Comparison of ENCODE assay signal across 8 cellular contexts in genomic region chr10:25080880-25081581, GRCh38.
DNase-seq lines count a peak whose midpoint lies in the region; ATAC-seq, FAIRE-seq and TF ChIP-seq lines count a peak whose summit lies in the region.

No MANE protein-coding gene starts in this region.

- peak; percentile 73 for FAIRE-seq in keratinocyte (lab: Jason Lieb, UNC)

- in situ Hi-C loops in mammary epithelial cell (cut with MboI; ENCODE audit: low sequenced_read_pairs in 2 of 2), result no loop called here

- H3K4me2 ChIP-seq in mammary epithelial cell (ENCODE audit: insufficient read depth, low read depth, low read length) (no peak overlapping the region), keratinocyte (ENCODE audit: control insufficient read depth, extremely low read depth, insufficient read depth, low read depth, low read length) (peak overlapping the region; percentile 32)

- H3K9ac ChIP-seq in mammary epithelial cell (ENCODE audit: insufficient read depth, low read length), result no peak overlapping the region
- no peak overlapping the region for H3K9ac ChIP-seq in keratinocyte (ENCODE audit: control insufficient read depth, extremely low read depth, insufficient read depth, low read length)

- peak; percentile 71 for ATAC-seq in GM18870 (IDR thresholded peaks at IDR 0.05; ENCODE audit: unreplicated experiment)
- ATAC-seq in HG03108 (IDR thresholded peaks at IDR 0.05; ENCODE audit: unreplicated experiment), result peak; percentile 84

- H3K27ac ChIP-seq in VCaP, result no peak overlapping the region
- H3K27ac ChIP-seq in mammary epithelial cell (ENCODE audit: insufficient read depth, low read depth, low read length), result no peak overlapping the region
- H3K27ac ChIP-seq in keratinocyte (ENCODE audit: control insufficient read depth, insufficient read depth, low read length), result no peak overlapping the region

- dilution Hi-C loops in mammary epithelial cell (cut with HindIII; ENCODE audit: low sequenced_read_pairs), result no loop called here
- dilution Hi-C loops in keratinocyte (cut with MboI; ENCODE audit: extremely low pct_ligation_motif_present, low sequenced_read_pairs), result no loop called here

- WGBS in mammary epithelial cell (ENCODE audit: low coverage, missing lambda C conversion rate), result 5% methylated on average over 9 of the region's 9 CpGs

- no peaks in the 10 kb centered on the region for H3K79me2 ChIP-seq in mammary epithelial cell (ENCODE audit: insufficient read depth, low read length)
- H3K79me2 ChIP-seq in keratinocyte (ENCODE audit: control insufficient read depth, insufficient read depth, low read length), result no peaks in the 10 kb centered on the region

- H2AFZ ChIP-seq in mammary epithelial cell (ENCODE audit: low read depth, low read length), result peak overlapping the region; percentile 81
- H2AFZ ChIP-seq in keratinocyte (ENCODE audit: control insufficient read depth, low read length), result peak overlapping the region; percentile 78

- H3K4me1 ChIP-seq in mammary epithelial cell (ENCODE audit: insufficient read depth, low read length), result no peaks in the 10 kb centered on the region
- no peaks in the 10 kb centered on the region for H3K4me1 ChIP-seq in keratinocyte (ENCODE audit: control insufficient read depth, extremely low read depth, insufficient read depth, low read length)

- no peaks in the 10 kb centered on the region for H4K20me1 ChIP-seq in mammary epithelial cell (ENCODE audit: insufficient read depth, low read length)
- H4K20me1 ChIP-seq in keratinocyte (ENCODE audit: control insufficient read depth, extremely low read depth, insufficient read depth, low read length), result no peaks in the 10 kb centered on the region

- peak; percentile 77 for DNase-seq in AG08396 (ENCODE audit: low spot score)
- DNase-seq in NCI-H2171 treated with DMSO at 0.1 percent for 48 hours (lab: John Stamatoyannopoulos, UW), result peak; percentile 57
- DNase-seq in mammary epithelial cell, result peak; percentile 72
- DNase-seq in keratinocyte (ENCODE audit: low read depth, low spot score), result peak; percentile 38
- DNase-seq in stimulated activated CD4-positive, alpha-beta T cell treated with anti-CD3 and anti-CD28 coated beads, Interleukin-1b, Interleukin-23, amount 100 ng/mL, for 4 hours (ENCODE audit: low read depth in 2 of 2), result peak; percentile 37 to 44

- TF ChIP-seq CTCF in VCaP (conservative IDR thresholded peaks at IDR 0.05) (peak; percentile 94), mammary epithelial cell (conservative IDR thresholded peaks at IDR 0.05 in 1 of 2, IDR thresholded peaks at IDR 0.05 in 1 of 2; ENCODE audit: extremely low read depth in 1 of 2, insufficient read depth in 1 of 2, low read depth in 1 of 2, low read length in 2 of 2) (peak; percentile 87 to 95), keratinocyte (optimal IDR thresholded peaks at IDR 0.05 in 1 of 3, IDR thresholded peaks at IDR 0.05 in 1 of 3, conservative IDR thresholded peaks at IDR 0.05 in 1 of 3; ENCODE audit: extremely low read depth in 1 of 3, insufficient read depth in 2 of 3, low read length in 3 of 3) (peak; percentile 89 to 92 (median 90))

- H3K27me3 ChIP-seq in mammary epithelial cell (ENCODE audit: insufficient read depth, low read length) (no peaks in the 10 kb centered on the region), keratinocyte (ENCODE audit: control insufficient read depth, extremely low read depth, insufficient read depth, low read length) (no peaks in the 10 kb centered on the region)

- intact Hi-C loops in mammary epithelial cell (cut with micrococcal nuclease), result loop anchor here (1.0 to 10.0 kb wide), 6 partner anchors 55 to 466 kb away; no protein-coding TSS in a partner anchor

- H3K9me3 ChIP-seq in mammary epithelial cell (replicated peaks; ENCODE audit: insufficient read depth, low read length), result no peaks in the 10 kb centered on the region
- H3K9me3 ChIP-seq in keratinocyte (ENCODE audit: control insufficient read depth, low read depth, low read length), result no peaks in the 10 kb centered on the region

- CTCF ChIA-PET in mammary epithelial cell (lab: Charles Lee; ENCODE audit: low non-redundant PET), result interaction anchor here (0.5 kb wide), 1 partner anchor 653 kb away, joined by 5 read pairs; no protein-coding TSS in a partner anchor

- H3K4me3 ChIP-seq in mammary epithelial cell (replicated peaks in 1 of 3; ENCODE audit: insufficient read depth in 1 of 3, low read depth in 2 of 3, low read length in 3 of 3), result no peak overlapping the region
- H3K4me3 ChIP-seq in keratinocyte (ENCODE audit: control insufficient read depth in 2 of 3, extremely low read depth in 1 of 3, insufficient read depth in 2 of 3, low read depth in 1 of 3, low read length in 3 of 3), result no peak overlapping the region

- H3K36me3 ChIP-seq in mammary epithelial cell (ENCODE audit: insufficient read depth, low read length) (no peaks in the 10 kb centered on the region), keratinocyte (ENCODE audit: control insufficient read depth in 2 of 2, extremely low read depth in 1 of 2, insufficient read depth in 2 of 2, low read length in 2 of 2) (no peaks in the 10 kb centered on the region)

- H3K9me1 ChIP-seq in keratinocyte (ENCODE audit: control insufficient read depth, extremely low read depth, insufficient read depth, low read length), result no peaks in the 10 kb centered on the region

- no TSS peak for BruUV-seq in mammary epithelial cell (replicated peaks; lab: Mats Ljungman, UMichigan)
